ENCODE assay signal across 2 cellular contexts in genomic region chr1:52588535-52588934, GRCh38.
TF ChIP-seq lines count a peak whose summit lies in the region.

No MANE protein-coding gene starts in this region.

TF ChIP-seq in GM12891, 5 proteins besides CTCF, POLR2A, EP300 and RAD21:
- TF ChIP-seq SPI1 (IDR thresholded peaks at IDR 0.05; ENCODE audit: low read depth, low read length): peak; percentile 57
- TF ChIP-seq POU2F2 (IDR thresholded peaks at IDR 0.05; ENCODE audit: low read depth, low read length): no peak
- TF ChIP-seq PAX5 (IDR thresholded peaks at IDR 0.05; ENCODE audit: insufficient read depth, low read length, severe bottlenecking): no peak

TF ChIP-seq in K562, 482 proteins besides CTCF, POLR2A, EP300 and RAD21:
- TF ChIP-seq, protein P1, sequence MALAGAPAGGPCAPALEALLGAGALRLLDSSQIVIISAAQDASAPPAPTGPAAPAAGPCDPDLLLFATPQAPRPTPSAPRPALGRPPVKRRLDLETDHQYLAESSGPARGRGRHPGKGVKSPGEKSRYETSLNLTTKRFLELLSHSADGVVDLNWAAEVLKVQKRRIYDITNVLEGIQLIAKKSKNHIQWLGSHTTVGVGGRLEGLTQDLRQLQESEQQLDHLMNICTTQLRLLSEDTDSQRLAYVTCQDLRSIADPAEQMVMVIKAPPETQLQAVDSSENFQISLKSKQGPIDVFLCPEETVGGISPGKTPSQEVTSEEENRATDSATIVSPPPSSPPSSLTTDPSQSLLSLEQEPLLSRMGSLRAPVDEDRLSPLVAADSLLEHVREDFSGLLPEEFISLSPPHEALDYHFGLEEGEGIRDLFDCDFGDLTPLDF (CRISPR knock-in tag; IDR thresholded peaks at IDR 0.05): no peak
- TF ChIP-seq ZBED1 (IDR thresholded peaks at IDR 0.05) (no peak), ESRRA (IDR thresholded peaks at IDR 0.05; ENCODE audit: borderline replicate concordance, low read depth) (peak; percentile 39; the same call in 1 of the 2 replicates), EHMT2 (IDR thresholded peaks at IDR 0.05) (no peak), RBM22 (IDR thresholded peaks at IDR 0.05; ENCODE audit: low read depth, low read length, poor library complexity, severe bottlenecking) (no peak), TRIM28 (IDR thresholded peaks at IDR 0.05) (no peak), MTA1 (IDR thresholded peaks at IDR 0.05; ENCODE audit: borderline replicate concordance) (no peak), ZNF436 (CRISPR knock-in tag; IDR thresholded peaks at IDR 0.05) (peak; percentile 86), PHTF2 (CRISPR knock-in tag; IDR thresholded peaks at IDR 0.05) (no peak), MAFG (tag; conservative IDR thresholded peaks at IDR 0.05) (no peak), ZNF232 (CRISPR knock-in tag; IDR thresholded peaks at IDR 0.05) (no peak), WHSC1 (IDR thresholded peaks at IDR 0.05; ENCODE audit: low read length) (no peak), SMARCA5 (IDR thresholded peaks at IDR 0.05) (peak; percentile 56; the same call in 1 of the 2 replicates), SMARCE1 (IDR thresholded peaks at IDR 0.05) (no peak), MNT (conservative IDR thresholded peaks at IDR 0.05) (0 out of 4 replicates have a peak, but pooled peaks of 1 of the 2 experiments have one; percentile 19), ZNF24 (IDR thresholded peaks at IDR 0.05) (peak; percentile 33; the same call in 1 of the 2 replicates), FIP1L1 (IDR thresholded peaks at IDR 0.05; ENCODE audit: low read depth, low read length, poor library complexity, severe bottlenecking) (no peak), NFXL1 (CRISPR knock-in tag; IDR thresholded peaks at IDR 0.05) (no peak), SPI1 (IDR thresholded peaks at IDR 0.05; ENCODE audit: borderline replicate concordance, low read depth, low read length) (peak; percentile 93; the same call in 1 of the 2 replicates), CEBPB (tag; IDR thresholded peaks at IDR 0.05) (no peak), ZFP36 (IDR thresholded peaks at IDR 0.05; ENCODE audit: low read depth, low read length, partially characterized antibody) (peak; percentile 97)
- TF ChIP-seq, protein P2, sequence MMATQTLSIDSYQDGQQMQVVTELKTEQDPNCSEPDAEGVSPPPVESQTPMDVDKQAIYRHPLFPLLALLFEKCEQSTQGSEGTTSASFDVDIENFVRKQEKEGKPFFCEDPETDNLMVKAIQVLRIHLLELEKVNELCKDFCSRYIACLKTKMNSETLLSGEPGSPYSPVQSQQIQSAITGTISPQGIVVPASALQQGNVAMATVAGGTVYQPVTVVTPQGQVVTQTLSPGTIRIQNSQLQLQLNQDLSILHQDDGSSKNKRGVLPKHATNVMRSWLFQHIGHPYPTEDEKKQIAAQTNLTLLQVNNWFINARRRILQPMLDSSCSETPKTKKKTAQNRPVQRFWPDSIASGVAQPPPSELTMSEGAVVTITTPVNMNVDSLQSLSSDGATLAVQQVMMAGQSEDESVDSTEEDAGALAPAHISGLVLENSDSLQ (IDR thresholded peaks at IDR 0.05): peak; percentile 23; the same call in 1 of the 2 replicates
- TF ChIP-seq, protein P3, sequence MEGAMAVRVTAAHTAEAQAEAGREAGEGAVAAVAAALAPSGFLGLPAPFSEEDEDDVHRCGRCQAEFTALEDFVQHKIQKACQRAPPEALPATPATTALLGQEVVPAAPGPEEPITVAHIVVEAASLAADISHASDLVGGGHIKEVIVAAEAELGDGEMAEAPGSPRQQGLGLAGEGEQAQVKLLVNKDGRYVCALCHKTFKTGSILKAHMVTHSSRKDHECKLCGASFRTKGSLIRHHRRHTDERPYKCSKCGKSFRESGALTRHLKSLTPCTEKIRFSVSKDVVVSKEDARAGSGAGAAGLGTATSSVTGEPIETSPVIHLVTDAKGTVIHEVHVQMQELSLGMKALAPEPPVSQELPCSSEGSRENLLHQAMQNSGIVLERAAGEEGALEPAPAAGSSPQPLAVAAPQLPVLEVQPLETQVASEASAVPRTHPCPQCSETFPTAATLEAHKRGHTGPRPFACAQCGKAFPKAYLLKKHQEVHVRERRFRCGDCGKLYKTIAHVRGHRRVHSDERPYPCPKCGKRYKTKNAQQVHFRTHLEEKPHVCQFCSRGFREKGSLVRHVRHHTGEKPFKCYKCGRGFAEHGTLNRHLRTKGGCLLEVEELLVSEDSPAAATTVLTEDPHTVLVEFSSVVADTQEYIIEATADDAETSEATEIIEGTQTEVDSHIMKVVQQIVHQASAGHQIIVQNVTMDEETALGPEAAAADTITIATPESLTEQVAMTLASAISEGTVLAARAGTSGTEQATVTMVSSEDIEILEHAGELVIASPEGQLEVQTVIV (CRISPR knock-in tag; IDR thresholded peaks at IDR 0.05; ENCODE audit: borderline replicate concordance): no peak
- TF ChIP-seq, protein P4, sequence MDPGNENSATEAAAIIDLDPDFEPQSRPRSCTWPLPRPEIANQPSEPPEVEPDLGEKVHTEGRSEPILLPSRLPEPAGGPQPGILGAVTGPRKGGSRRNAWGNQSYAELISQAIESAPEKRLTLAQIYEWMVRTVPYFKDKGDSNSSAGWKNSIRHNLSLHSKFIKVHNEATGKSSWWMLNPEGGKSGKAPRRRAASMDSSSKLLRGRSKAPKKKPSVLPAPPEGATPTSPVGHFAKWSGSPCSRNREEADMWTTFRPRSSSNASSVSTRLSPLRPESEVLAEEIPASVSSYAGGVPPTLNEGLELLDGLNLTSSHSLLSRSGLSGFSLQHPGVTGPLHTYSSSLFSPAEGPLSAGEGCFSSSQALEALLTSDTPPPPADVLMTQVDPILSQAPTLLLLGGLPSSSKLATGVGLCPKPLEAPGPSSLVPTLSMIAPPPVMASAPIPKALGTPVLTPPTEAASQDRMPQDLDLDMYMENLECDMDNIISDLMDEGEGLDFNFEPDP (CRISPR knock-in tag; IDR thresholded peaks at IDR 0.05): no peak
- TF ChIP-seq, protein P5, sequence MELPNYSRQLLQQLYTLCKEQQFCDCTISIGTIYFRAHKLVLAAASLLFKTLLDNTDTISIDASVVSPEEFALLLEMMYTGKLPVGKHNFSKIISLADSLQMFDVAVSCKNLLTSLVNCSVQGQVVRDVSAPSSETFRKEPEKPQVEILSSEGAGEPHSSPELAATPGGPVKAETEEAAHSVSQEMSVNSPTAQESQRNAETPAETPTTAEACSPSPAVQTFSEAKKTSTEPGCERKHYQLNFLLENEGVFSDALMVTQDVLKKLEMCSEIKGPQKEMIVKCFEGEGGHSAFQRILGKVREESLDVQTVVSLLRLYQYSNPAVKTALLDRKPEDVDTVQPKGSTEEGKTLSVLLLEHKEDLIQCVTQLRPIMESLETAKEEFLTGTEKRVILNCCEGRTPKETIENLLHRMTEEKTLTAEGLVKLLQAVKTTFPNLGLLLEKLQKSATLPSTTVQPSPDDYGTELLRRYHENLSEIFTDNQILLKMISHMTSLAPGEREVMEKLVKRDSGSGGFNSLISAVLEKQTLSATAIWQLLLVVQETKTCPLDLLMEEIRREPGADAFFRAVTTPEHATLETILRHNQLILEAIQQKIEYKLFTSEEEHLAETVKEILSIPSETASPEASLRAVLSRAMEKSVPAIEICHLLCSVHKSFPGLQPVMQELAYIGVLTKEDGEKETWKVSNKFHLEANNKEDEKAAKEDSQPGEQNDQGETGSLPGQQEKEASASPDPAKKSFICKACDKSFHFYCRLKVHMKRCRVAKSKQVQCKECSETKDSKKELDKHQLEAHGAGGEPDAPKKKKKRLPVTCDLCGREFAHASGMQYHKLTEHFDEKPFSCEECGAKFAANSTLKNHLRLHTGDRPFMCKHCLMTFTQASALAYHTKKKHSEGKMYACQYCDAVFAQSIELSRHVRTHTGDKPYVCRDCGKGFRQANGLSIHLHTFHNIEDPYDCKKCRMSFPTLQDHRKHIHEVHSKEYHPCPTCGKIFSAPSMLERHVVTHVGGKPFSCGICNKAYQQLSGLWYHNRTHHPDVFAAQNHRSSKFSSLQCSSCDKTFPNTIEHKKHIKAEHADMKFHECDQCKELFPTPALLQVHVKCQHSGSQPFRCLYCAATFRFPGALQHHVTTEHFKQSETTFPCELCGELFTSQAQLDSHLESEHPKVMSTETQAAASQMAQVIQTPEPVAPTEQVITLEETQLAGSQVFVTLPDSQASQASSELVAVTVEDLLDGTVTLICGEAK (IDR thresholded peaks at IDR 0.05): no peak
- TF ChIP-seq, protein P5 (CRISPR knock-in tag; IDR thresholded peaks at IDR 0.05): no peak
TF ChIP-seq in K562: peak in this region for 8.
